1 cellular context compared by ENCODE assay signal in genomic region chr12:74015118-74015517, GRCh38.
TF ChIP-seq lines count a peak whose summit lies in the region.

No MANE protein-coding gene starts in this region.

TF ChIP-seq in HEK293, 187 proteins besides CTCF, POLR2A, EP300 and RAD21 (continued from another document):
- TF ChIP-seq ZBTB8A (tag by site-specific recombination; IDR thresholded peaks at IDR 0.05), result peak; percentile 67
- TF ChIP-seq ZNF654 (tag by site-specific recombination; IDR thresholded peaks at IDR 0.05; ENCODE audit: low read depth), result peak; percentile 32; the same call in 1 of the 2 replicates
- TF ChIP-seq ZNF510 (tag by site-specific recombination; IDR thresholded peaks at IDR 0.05; ENCODE audit: insufficient replicate concordance), result peak; percentile 26
- 0 out of 2 replicates have a peak, but pooled peaks have one; percentile 56 for TF ChIP-seq ZNF501 (tag by site-specific recombination; IDR thresholded peaks at IDR 0.05)
- no peak for TF ChIP-seq ZBTB49 (tag by site-specific recombination; IDR thresholded peaks at IDR 0.05; ENCODE audit: low read depth)
- peak; percentile 48; the same call in 1 of the 2 replicates for TF ChIP-seq ZNF664 (tag by site-specific recombination; IDR thresholded peaks at IDR 0.05)
- TF ChIP-seq ZNF558 (tag by site-specific recombination; IDR thresholded peaks at IDR 0.05), result peak; percentile 55; the same call in 1 of the 2 replicates
- peak; percentile 39 for TF ChIP-seq ZNF529 (tag by site-specific recombination; IDR thresholded peaks at IDR 0.05; ENCODE audit: insufficient replicate concordance)
- TF ChIP-seq REST (tag by site-specific recombination; IDR thresholded peaks at IDR 0.05), result peak; percentile 65
- TF ChIP-seq ZNF140 (tag by site-specific recombination; IDR thresholded peaks at IDR 0.05), result peak; percentile 83
- peak; percentile 86; the same call in 1 of the 2 replicates for TF ChIP-seq ZNF518A (tag by site-specific recombination; conservative IDR thresholded peaks at IDR 0.05; ENCODE audit: low read depth)
- TF ChIP-seq ZNF202 (tag by site-specific recombination; IDR thresholded peaks at IDR 0.05; ENCODE audit: borderline replicate concordance), result peak; percentile 65; the same call in 1 of the 2 replicates
- peak; percentile 82 for TF ChIP-seq ZBTB11 (tag by site-specific recombination; conservative IDR thresholded peaks at IDR 0.05; ENCODE audit: low read depth)
- TF ChIP-seq ZNF266 (tag by site-specific recombination; IDR thresholded peaks at IDR 0.05; ENCODE audit: low read depth), result 0 out of 2 replicates have a peak, but pooled peaks have one; percentile 30
